ENCODE assay signal across 9 cellular contexts in the genomic region with DNA sequence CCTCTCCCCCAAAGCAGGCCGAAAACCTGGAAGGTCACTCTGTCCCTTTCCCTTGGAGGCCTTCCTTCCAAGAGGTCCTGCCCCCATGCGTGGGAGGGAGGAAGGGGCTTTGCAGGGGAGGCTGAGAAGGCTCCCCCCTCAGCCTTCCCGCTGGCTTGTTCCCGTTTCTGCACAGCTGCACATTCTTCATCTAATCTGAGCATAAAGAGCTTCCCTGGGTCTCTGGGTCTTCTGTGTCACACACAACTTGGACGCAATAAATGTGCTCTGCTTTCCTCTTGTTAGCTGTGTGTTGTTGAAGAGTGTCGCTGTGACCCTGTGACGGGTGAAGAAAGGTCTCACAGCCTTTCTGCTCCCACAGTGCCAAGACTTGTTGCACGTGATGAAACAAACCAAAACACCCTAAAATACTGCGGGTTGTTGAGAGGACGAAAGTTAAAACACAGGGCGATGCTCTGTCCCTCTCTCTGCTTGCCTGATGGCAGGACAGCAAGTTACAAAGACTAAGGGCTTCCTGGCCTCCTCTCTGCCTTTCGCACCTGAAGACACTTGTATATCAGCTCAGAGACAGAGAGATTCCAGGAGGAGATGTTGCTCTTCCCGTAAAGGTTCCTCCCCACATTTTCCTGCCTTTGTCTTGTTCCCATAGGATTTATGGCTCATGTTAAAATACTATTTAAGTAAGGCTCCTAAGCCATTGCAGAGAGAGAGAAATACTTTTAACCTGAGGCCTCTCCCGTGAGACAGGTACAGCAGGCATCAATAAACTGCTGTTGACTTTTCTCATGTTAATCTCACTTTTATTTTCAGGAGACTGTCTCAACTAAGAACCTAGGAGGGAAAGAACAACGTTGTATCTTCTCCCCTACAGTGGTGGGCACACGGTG. TPM values are rescaled to one million over a fixed set of nuclear protein-coding genes. Genes with fewer than 3 reads are reported as not detected.
DNase-seq lines count a peak whose midpoint lies in the region; ATAC-seq, FAIRE-seq and TF ChIP-seq lines count a peak whose summit lies in the region.
"Had no signal": no experiment of that assay in that cellular context is flagged by ENCODE, and none has a peak within 500 bp of the region (broad histone marks: within the 10 kb centered on the region; RNA-seq: fewer than 3 reads in every experiment).

No MANE protein-coding gene starts in this region.

- H3K4me3 ChIP-seq in right lobe of liver (no peak overlapping the region), small intestine (ENCODE audit: low read depth in 1 of 2, low read length in 2 of 2) (no peak overlapping the region)

- H3K27me3 ChIP-seq in right lobe of liver: no peaks in the 10 kb centered on the region
- H3K27me3 ChIP-seq in small intestine (ENCODE audit: control insufficient read depth in 2 of 2, insufficient read depth in 2 of 2, low read length in 2 of 2): no peaks in the 10 kb centered on the region

- H3K9me3 Mint-ChIP-seq in stimulated activated memory B cell treated with anti-CD40 and anti-IgM and Interleukin-4, amounts not matched to agents 10 μg/mL and 1 μg/mL and 100 μg/mL, for 72 hours: peaks cover 5% of the 10 kb centered on the region

- intact Hi-C loops in right lobe of liver (cut with DNase I): no loop called here

- TF ChIP-seq CTCF in right lobe of liver (IDR thresholded peaks at IDR 0.05): no peak

- in situ Hi-C loops in KBM-7 (cut with MboI; ENCODE audit: low pct_unique_long_range_greater_than_20kb, low sequenced_read_pairs): no loop called here

- H3K4me1 Mint-ChIP-seq in stimulated activated memory B cell treated with anti-CD40 and anti-IgM and Interleukin-4, amounts not matched to agents 10 μg/mL and 1 μg/mL and 100 μg/mL, for 72 hours: peaks cover 25% of the 10 kb centered on the region

- DNase-seq in KBM-7: peak; percentile 86
- DNase-seq in caudate nucleus (lab: John Stamatoyannopoulos, UW): peak in 4 of 61 donors; percentile 2 to 34 (median 26)
- DNase-seq in right lobe of liver: no peak
- no peak for DNase-seq in RPMI8226
- DNase-seq in small intestine: no peak
- no peak for DNase-seq in NCI-H82 treated with DMSO at 0.1 percent for 48 hours (lab: John Stamatoyannopoulos, UW; ENCODE audit: unreplicated experiment)
- DNase-seq in AG08396 (ENCODE audit: low spot score): no peak

- H3K27me3 Mint-ChIP-seq in stimulated activated memory B cell treated with anti-CD40 and anti-IgM and Interleukin-4, amounts not matched to agents 10 μg/mL and 1 μg/mL and 100 μg/mL, for 72 hours: no peaks in the 10 kb centered on the region

- ATAC-seq in right lobe of liver: peak; percentile 52 to 82 (median 72)
- no peak for ATAC-seq in stimulated activated memory B cell treated with anti-CD40 and anti-IgM and Interleukin-4, amounts not matched to agents 10 μg/mL and 1 μg/mL and 100 μg/mL, for 72 hours

- H3K27ac Mint-ChIP-seq in stimulated activated memory B cell treated with anti-CD40 and anti-IgM and Interleukin-4, amounts not matched to agents 10 μg/mL and 1 μg/mL and 100 μg/mL, for 72 hours: peak overlapping the region; percentile 10

- H3K36me3 Mint-ChIP-seq in stimulated activated memory B cell treated with anti-CD40 and anti-IgM and Interleukin-4, amounts not matched to agents 10 μg/mL and 1 μg/mL and 100 μg/mL, for 72 hours: no peaks in the 10 kb centered on the region

- H3K27ac ChIP-seq in caudate nucleus (ENCODE audit: low read depth, low read length) (peak overlapping the region; percentile 56), right lobe of liver (peak overlapping the region; percentile 26 to 67 (median 53)), small intestine (ENCODE audit: low read depth in 1 of 2, low read length in 1 of 2) (peak overlapping the region in 1 of 2 donors; percentile 90)

- H3K4me1 ChIP-seq in right lobe of liver (peaks cover 0 to 10% (median 0%) of the 10 kb centered on the region in 4 donors), small intestine (ENCODE audit: control insufficient read depth in 2 of 2, insufficient read depth in 1 of 2, low read depth in 1 of 2, low read length in 1 of 2) (peaks cover 0 to 7% of the 10 kb centered on the region in 2 donors)

- 52% methylated on average over 11 of the region's 16 CpGs for WGBS in right lobe of liver (ENCODE audit: insufficient coverage, low coverage, low lambda C conversion rate, missing lambda C conversion rate)
- WGBS in small intestine, 3 donors: 42 to 61% (median 49%) methylated on average over 15 to 16 of the region's 16 CpGs

- no peaks in the 10 kb centered on the region for H3K36me3 ChIP-seq in right lobe of liver
- H3K36me3 ChIP-seq in small intestine (ENCODE audit: control insufficient read depth in 2 of 2, insufficient read depth in 2 of 2, low read length in 2 of 2): no peaks in the 10 kb centered on the region

- no peak overlapping the region for H3K4me3 Mint-ChIP-seq in stimulated activated memory B cell treated with anti-CD40 and anti-IgM and Interleukin-4, amounts not matched to agents 10 μg/mL and 1 μg/mL and 100 μg/mL, for 72 hours

- no peak for TF ChIP-seq POLR2A in right lobe of liver (IDR thresholded peaks at IDR 0.05)

- H3K9me3 ChIP-seq in right lobe of liver (no peaks in the 10 kb centered on the region), small intestine (ENCODE audit: control insufficient read depth, low read depth) (no peaks in the 10 kb centered on the region)

- no peak for FAIRE-seq in small intestine (lab: Jason Lieb, UNC)

RNA-seq across cellular contexts. Expression of gene IFITM3, which starts 15.4 kb away (rescaled TPM):
- total RNA-seq in right lobe of liver: 1,000 to 10,000 TPM in 1 of 6 experiments, 100 to 1,000 TPM in 5; 445 to 1,124 (median 694) TPM
- polyA plus RNA-seq in small intestine: 1,000 to 10,000 TPM in 1 of 3 donors, 100 to 1,000 TPM in 1, 10 to 100 TPM in 1; 49.2 to 1,181 (median 120) TPM

RNA-seq across cellular contexts. Expression of gene IFITM1, which starts 22.2 kb away (rescaled TPM):
- 100 to 1,000 TPM in 2 of 6 experiments, 10 to 100 TPM in 4; 15.7 to 159 (median 72.5) TPM for total RNA-seq in right lobe of liver
- 100 to 1,000 TPM in 1 of 3 donors, 10 to 100 TPM in 1, 1 to 10 TPM in 1; 8.9 to 520 (median 50.0) TPM for polyA plus RNA-seq in small intestine

RNA-seq across cellular contexts. Expression of gene IFITM2, which starts 28.4 kb away (rescaled TPM):
- total RNA-seq in right lobe of liver: 100 to 1,000 TPM; 157 to 624 (median 390) TPM
- polyA plus RNA-seq in small intestine: 100 to 1,000 TPM in 1 of 3 donors, 10 to 100 TPM in 2; 21.7 to 490 (median 71.3) TPM

RNA-seq across cellular contexts. Expression of gene B4GALNT4, which starts 33.3 kb away (rescaled TPM):
- under 1 TPM in 2 of 6 experiments, not detected in 4; 0.05 to 0.07 TPM for total RNA-seq in right lobe of liver
- polyA plus RNA-seq in small intestine: 10 to 100 TPM in 1 of 3 donors, 1 to 10 TPM in 2; 4.5 to 23.8 (median 5.7) TPM

RNA-seq across cellular contexts. Expression of gene IFITM5, which starts 36.7 kb away (rescaled TPM):
- total RNA-seq in right lobe of liver: not detected
- polyA plus RNA-seq in small intestine: not detected
- total RNA-seq: kidney epithelial cell had no signal
